Comparison of ENCODE assay signal across 8 cellular contexts in genomic region chr1:155226910-155227260, GRCh38. TPM values are rescaled to one million over a fixed set of nuclear protein-coding genes. Genes with fewer than 3 reads are reported as not detected.
DNase-seq lines count a peak whose midpoint lies in the region; ATAC-seq lines count a peak whose summit lies in the region.

No MANE protein-coding gene starts in this region.

- peak; percentile 53 for DNase-seq in activated naive CD4-positive, alpha-beta T cell treated with Interleukin-2 at 50 U/mL for 16 hours
- no peak for DNase-seq in activated naive CD4-positive, alpha-beta T cell treated with anti-CD3 and anti-CD28 coated beads, Interleukin-2, amount 50 U/mL, for 16 hours
- DNase-seq in NCI-H146 (lab: John Stamatoyannopoulos, UW) (peak; percentile 77), fibroblast of gingiva (ENCODE audit: low read depth) (peak; percentile 25)
- peak; percentile 59 to 68 for DNase-seq in activated CD4-positive, alpha-beta T cell treated with anti-CD3 and anti-CD28 coated beads, Interleukin-2, amount 50 U/mL, for 48 hours
- DNase-seq in natural killer cell treated with Interleukin-12 subunit alpha and Interleukin-12 subunit beta and Interleukin-15 and Interleukin-18, amount 100 ng/mL, for 72 hours (ENCODE audit: low spot score): no peak
- no peak for DNase-seq in effector CD8-positive, alpha-beta T cell (lab: John Stamatoyannopoulos, UW)

- peak; percentile 45 to 52 for ATAC-seq in natural killer cell treated with Interleukin-12 subunit alpha and Interleukin-12 subunit beta and Interleukin-15 and Interleukin-18, amount 100 ng/mL, for 72 hours

- H3K4me3 Mint-ChIP-seq in natural killer cell treated with Interleukin-12 subunit alpha and Interleukin-12 subunit beta and Interleukin-15 and Interleukin-18, amount 100 ng/mL, for 72 hours: peak overlapping the region; percentile 98

- H3K36me3 Mint-ChIP-seq in natural killer cell treated with Interleukin-12 subunit alpha and Interleukin-12 subunit beta and Interleukin-15 and Interleukin-18, amount 100 ng/mL, for 72 hours: no peaks in the 10 kb centered on the region

- no peaks in the 10 kb centered on the region for H3K9me3 Mint-ChIP-seq in natural killer cell treated with Interleukin-12 subunit alpha and Interleukin-12 subunit beta and Interleukin-15 and Interleukin-18, amount 100 ng/mL, for 72 hours

- peak overlapping the region; percentile 24 for H3K4me3 ChIP-seq in urinary bladder (ENCODE audit: low read depth, low read length)

- H3K4me1 ChIP-seq in urinary bladder (ENCODE audit: insufficient read depth): no peaks in the 10 kb centered on the region

- H3K27ac ChIP-seq in urinary bladder (ENCODE audit: low read depth): no peak overlapping the region

- H3K27ac Mint-ChIP-seq in natural killer cell treated with Interleukin-12 subunit alpha and Interleukin-12 subunit beta and Interleukin-15 and Interleukin-18, amount 100 ng/mL, for 72 hours: peak overlapping the region; percentile 91 to 94

- no peaks in the 10 kb centered on the region for H3K36me3 ChIP-seq in urinary bladder (ENCODE audit: insufficient read depth)

- peaks cover 23 to 27% of the 10 kb centered on the region in 2 donors for H3K4me1 Mint-ChIP-seq in natural killer cell treated with Interleukin-12 subunit alpha and Interleukin-12 subunit beta and Interleukin-15 and Interleukin-18, amount 100 ng/mL, for 72 hours (ENCODE audit: low read depth in 2 of 2)

- under 1% methylated on average over 19 of the region's 19 CpGs for WGBS in urinary bladder

- H3K27me3 Mint-ChIP-seq in natural killer cell treated with Interleukin-12 subunit alpha and Interleukin-12 subunit beta and Interleukin-15 and Interleukin-18, amount 100 ng/mL, for 72 hours: no peaks in the 10 kb centered on the region

RNA-seq across cellular contexts. Expression of gene MTX1, which starts 18.4 kb away (rescaled TPM):
- total RNA-seq in natural killer cell treated with Interleukin-12 subunit alpha and Interleukin-12 subunit beta and Interleukin-15 and Interleukin-18, amount 100 ng/mL, for 72 hours: 10 to 100 TPM; 42.6 to 53.0 TPM
- 13.6 TPM for total RNA-seq in urinary bladder
- polyA plus RNA-seq in urinary bladder: 40.2 TPM

RNA-seq across cellular contexts. Expression of gene THBS3, which starts 19.2 kb away (rescaled TPM):
- total RNA-seq in natural killer cell treated with Interleukin-12 subunit alpha and Interleukin-12 subunit beta and Interleukin-15 and Interleukin-18, amount 100 ng/mL, for 72 hours: 1 to 10 TPM; 4.1 to 9.4 TPM
- 57.2 TPM for total RNA-seq in urinary bladder
- 24.5 TPM for polyA plus RNA-seq in urinary bladder

RNA-seq across cellular contexts. Expression of gene ENTREP3, which starts 28.4 kb away (rescaled TPM):
- total RNA-seq in natural killer cell treated with Interleukin-12 subunit alpha and Interleukin-12 subunit beta and Interleukin-15 and Interleukin-18, amount 100 ng/mL, for 72 hours: 10 to 100 TPM; 12.3 to 38.0 TPM
- total RNA-seq in urinary bladder: 2.6 TPM
- polyA plus RNA-seq in urinary bladder: 37.8 TPM

RNA-seq across cellular contexts. Expression of gene SCAMP3, which starts 35.3 kb away (rescaled TPM):
- 100 to 1,000 TPM; 134 to 169 TPM for total RNA-seq in natural killer cell treated with Interleukin-12 subunit alpha and Interleukin-12 subunit beta and Interleukin-15 and Interleukin-18, amount 100 ng/mL, for 72 hours
- total RNA-seq in urinary bladder: 13.1 TPM
- 74.9 TPM for polyA plus RNA-seq in urinary bladder

RNA-seq across cellular contexts. Expression of gene CLK2, which starts 46.4 kb away (rescaled TPM):
- 100 to 1,000 TPM in 1 of 2 donors, 10 to 100 TPM in 1; 77.1 to 117 TPM for total RNA-seq in natural killer cell treated with Interleukin-12 subunit alpha and Interleukin-12 subunit beta and Interleukin-15 and Interleukin-18, amount 100 ng/mL, for 72 hours
- 29.7 TPM for total RNA-seq in urinary bladder
- polyA plus RNA-seq in urinary bladder: 42.3 TPM

Comparison
In these comparisons a context has a peak if more than half of its experiments do, and no peak if none do; other contexts are left out.
1. DNase-seq: peak in activated naive CD4-positive, alpha-beta T cell treated with Interleukin-2 at 50 U/mL for 16 hours (single experiment), NCI-H146 (single experiment), activated CD4-positive, alpha-beta T cell treated with anti-CD3 and anti-CD28 coated beads, Interleukin-2, amount 50 U/mL, for 48 hours (2 of 2) and fibroblast of gingiva (single experiment); none in activated naive CD4-positive, alpha-beta T cell treated with anti-CD3 and anti-CD28 coated beads, Interleukin-2, amount 50 U/mL, for 16 hours (single experiment), natural killer cell treated with Interleukin-12 subunit alpha and Interleukin-12 subunit beta and Interleukin-15 and Interleukin-18, amount 100 ng/mL, for 72 hours (single experiment) and effector CD8-positive, alpha-beta T cell (single experiment).